ENCODE assay signal across 2 cellular contexts in the genomic region with DNA sequence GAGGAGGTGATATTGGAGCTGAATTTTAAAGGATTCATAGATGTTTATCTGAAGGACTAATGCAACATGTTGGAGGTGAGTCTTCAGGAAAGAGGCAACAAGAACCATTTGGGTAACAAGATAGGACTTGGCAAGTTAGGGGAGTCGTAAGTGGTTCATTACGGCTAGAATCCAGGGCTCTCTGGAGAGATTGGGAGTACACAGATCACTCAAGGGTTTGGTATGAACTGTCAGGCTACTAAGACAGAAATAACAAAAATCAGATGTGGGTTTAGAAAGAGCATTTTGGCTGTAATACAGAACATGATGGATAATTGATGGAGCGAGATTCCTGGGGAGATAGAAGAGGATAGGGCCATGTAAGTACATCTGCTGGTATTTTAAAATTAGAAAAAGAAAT.
TF ChIP-seq lines count a peak whose summit lies in the region.

No MANE protein-coding gene starts in this region.

TF ChIP-seq in SK-N-SH treated with all-trans-retinoic acid at 6 μM for 48 hours, 23 proteins besides CTCF, POLR2A, EP300 and RAD21 (continued from another document):
- TF ChIP-seq ZFP30 (CRISPR knock-in tag; IDR thresholded peaks at IDR 0.05) (no peak), ZFP3 (CRISPR knock-in tag; IDR thresholded peaks at IDR 0.05) (no peak), OSR1 (CRISPR knock-in tag; IDR thresholded peaks at IDR 0.05) (no peak), ZC3H10 (CRISPR knock-in tag; IDR thresholded peaks at IDR 0.05) (no peak), ZNF565 (CRISPR knock-in tag; conservative IDR thresholded peaks at IDR 0.05; ENCODE audit: low read depth) (no peak), TOX (CRISPR knock-in tag; IDR thresholded peaks at IDR 0.05; ENCODE audit: borderline replicate concordance) (no peak), RARB (CRISPR knock-in tag; IDR thresholded peaks at IDR 0.05) (no peak), ZNF8 (CRISPR knock-in tag; IDR thresholded peaks at IDR 0.05) (no peak), ISL1 (CRISPR knock-in tag; IDR thresholded peaks at IDR 0.05) (no peak), ESRRG (CRISPR knock-in tag; IDR thresholded peaks at IDR 0.05) (no peak), PPARA (CRISPR knock-in tag; IDR thresholded peaks at IDR 0.05; ENCODE audit: borderline replicate concordance) (no peak), TCF4 (CRISPR knock-in tag; IDR thresholded peaks at IDR 0.05; ENCODE audit: borderline replicate concordance) (no peak), ARNTL (CRISPR knock-in tag; IDR thresholded peaks at IDR 0.05; ENCODE audit: borderline replicate concordance, low read depth) (no peak), BACH2 (CRISPR knock-in tag; IDR thresholded peaks at IDR 0.05; ENCODE audit: borderline replicate concordance) (no peak), GLIS3 (CRISPR knock-in tag; IDR thresholded peaks at IDR 0.05) (no peak), CSDC2 (CRISPR knock-in tag; IDR thresholded peaks at IDR 0.05) (no peak)
- TF ChIP-seq, protein P1, sequence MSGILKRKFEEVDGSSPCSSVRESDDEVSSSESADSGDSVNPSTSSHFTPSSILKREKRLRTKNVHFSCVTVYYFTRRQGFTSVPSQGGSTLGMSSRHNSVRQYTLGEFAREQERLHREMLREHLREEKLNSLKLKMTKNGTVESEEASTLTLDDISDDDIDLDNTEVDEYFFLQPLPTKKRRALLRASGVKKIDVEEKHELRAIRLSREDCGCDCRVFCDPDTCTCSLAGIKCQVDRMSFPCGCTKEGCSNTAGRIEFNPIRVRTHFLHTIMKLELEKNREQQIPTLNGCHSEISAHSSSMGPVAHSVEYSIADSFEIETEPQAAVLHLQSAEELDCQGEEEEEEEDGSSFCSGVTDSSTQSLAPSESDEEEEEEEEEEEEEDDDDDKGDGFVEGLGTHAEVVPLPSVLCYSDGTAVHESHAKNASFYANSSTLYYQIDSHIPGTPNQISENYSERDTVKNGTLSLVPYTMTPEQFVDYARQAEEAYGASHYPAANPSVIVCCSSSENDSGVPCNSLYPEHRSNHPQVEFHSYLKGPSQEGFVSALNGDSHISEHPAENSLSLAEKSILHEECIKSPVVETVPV (CRISPR knock-in tag; IDR thresholded peaks at IDR 0.05) = no peak
- TF ChIP-seq, protein P2, sequence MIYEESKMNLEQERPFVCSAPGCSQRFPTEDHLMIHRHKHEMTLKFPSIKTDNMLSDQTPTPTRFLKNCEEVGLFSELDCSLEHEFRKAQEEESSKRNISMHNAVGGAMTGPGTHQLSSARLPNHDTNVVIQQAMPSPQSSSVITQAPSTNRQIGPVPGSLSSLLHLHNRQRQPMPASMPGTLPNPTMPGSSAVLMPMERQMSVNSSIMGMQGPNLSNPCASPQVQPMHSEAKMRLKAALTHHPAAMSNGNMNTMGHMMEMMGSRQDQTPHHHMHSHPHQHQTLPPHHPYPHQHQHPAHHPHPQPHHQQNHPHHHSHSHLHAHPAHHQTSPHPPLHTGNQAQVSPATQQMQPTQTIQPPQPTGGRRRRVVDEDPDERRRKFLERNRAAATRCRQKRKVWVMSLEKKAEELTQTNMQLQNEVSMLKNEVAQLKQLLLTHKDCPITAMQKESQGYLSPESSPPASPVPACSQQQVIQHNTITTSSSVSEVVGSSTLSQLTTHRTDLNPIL (CRISPR knock-in tag; IDR thresholded peaks at IDR 0.05; ENCODE audit: low read depth) = no peak
- TF ChIP-seq, protein P3, sequence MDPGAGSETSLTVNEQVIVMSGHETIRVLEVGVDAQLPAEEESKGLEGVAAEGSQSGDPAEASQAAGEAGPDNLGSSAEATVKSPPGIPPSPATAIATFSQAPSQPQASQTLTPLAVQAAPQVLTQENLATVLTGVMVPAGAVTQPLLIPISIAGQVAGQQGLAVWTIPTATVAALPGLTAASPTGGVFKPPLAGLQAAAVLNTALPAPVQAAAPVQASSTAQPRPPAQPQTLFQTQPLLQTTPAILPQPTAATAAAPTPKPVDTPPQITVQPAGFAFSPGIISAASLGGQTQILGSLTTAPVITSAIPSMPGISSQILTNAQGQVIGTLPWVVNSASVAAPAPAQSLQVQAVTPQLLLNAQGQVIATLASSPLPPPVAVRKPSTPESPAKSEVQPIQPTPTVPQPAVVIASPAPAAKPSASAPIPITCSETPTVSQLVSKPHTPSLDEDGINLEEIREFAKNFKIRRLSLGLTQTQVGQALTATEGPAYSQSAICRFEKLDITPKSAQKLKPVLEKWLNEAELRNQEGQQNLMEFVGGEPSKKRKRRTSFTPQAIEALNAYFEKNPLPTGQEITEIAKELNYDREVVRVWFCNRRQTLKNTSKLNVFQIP (CRISPR knock-in tag; IDR thresholded peaks at IDR 0.05; ENCODE audit: borderline replicate concordance, low read depth) = no peak
TF ChIP-seq in SK-N-SH treated with all-trans-retinoic acid at 6 μM for 48 hours: peak in this region for 0.

TF ChIP-seq in SK-N-SH, 30 proteins besides CTCF, POLR2A, EP300 and RAD21 (continued from another document):
- TF ChIP-seq, protein P4, sequence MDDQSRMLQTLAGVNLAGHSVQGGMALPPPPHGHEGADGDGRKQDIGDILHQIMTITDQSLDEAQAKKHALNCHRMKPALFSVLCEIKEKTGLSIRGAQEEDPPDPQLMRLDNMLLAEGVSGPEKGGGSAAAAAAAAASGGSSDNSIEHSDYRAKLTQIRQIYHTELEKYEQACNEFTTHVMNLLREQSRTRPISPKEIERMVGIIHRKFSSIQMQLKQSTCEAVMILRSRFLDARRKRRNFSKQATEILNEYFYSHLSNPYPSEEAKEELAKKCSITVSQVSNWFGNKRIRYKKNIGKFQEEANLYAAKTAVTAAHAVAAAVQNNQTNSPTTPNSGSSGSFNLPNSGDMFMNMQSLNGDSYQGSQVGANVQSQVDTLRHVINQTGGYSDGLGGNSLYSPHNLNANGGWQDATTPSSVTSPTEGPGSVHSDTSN (IDR thresholded peaks at IDR 0.05) = no peak
- TF ChIP-seq TCF12 (IDR thresholded peaks at IDR 0.05) = no peak
- TF ChIP-seq, protein P5, sequence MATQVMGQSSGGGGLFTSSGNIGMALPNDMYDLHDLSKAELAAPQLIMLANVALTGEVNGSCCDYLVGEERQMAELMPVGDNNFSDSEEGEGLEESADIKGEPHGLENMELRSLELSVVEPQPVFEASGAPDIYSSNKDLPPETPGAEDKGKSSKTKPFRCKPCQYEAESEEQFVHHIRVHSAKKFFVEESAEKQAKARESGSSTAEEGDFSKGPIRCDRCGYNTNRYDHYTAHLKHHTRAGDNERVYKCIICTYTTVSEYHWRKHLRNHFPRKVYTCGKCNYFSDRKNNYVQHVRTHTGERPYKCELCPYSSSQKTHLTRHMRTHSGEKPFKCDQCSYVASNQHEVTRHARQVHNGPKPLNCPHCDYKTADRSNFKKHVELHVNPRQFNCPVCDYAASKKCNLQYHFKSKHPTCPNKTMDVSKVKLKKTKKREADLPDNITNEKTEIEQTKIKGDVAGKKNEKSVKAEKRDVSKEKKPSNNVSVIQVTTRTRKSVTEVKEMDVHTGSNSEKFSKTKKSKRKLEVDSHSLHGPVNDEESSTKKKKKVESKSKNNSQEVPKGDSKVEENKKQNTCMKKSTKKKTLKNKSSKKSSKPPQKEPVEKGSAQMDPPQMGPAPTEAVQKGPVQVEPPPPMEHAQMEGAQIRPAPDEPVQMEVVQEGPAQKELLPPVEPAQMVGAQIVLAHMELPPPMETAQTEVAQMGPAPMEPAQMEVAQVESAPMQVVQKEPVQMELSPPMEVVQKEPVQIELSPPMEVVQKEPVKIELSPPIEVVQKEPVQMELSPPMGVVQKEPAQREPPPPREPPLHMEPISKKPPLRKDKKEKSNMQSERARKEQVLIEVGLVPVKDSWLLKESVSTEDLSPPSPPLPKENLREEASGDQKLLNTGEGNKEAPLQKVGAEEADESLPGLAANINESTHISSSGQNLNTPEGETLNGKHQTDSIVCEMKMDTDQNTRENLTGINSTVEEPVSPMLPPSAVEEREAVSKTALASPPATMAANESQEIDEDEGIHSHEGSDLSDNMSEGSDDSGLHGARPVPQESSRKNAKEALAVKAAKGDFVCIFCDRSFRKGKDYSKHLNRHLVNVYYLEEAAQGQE (IDR thresholded peaks at IDR 0.05; ENCODE audit: low read depth, low read length) = no peak
- no peak for TF ChIP-seq ELF1 (IDR thresholded peaks at IDR 0.05)
- TF ChIP-seq GATA2 (CRISPR knock-in tag; IDR thresholded peaks at IDR 0.05) = no peak
- TF ChIP-seq RFX5 (IDR thresholded peaks at IDR 0.05; ENCODE audit: low read length) = no peak
- TF ChIP-seq RCOR1 (IDR thresholded peaks at IDR 0.05; ENCODE audit: low read length) = no peak
